Comparison of ENCODE assay signal across 8 cellular contexts in the genomic region with DNA sequence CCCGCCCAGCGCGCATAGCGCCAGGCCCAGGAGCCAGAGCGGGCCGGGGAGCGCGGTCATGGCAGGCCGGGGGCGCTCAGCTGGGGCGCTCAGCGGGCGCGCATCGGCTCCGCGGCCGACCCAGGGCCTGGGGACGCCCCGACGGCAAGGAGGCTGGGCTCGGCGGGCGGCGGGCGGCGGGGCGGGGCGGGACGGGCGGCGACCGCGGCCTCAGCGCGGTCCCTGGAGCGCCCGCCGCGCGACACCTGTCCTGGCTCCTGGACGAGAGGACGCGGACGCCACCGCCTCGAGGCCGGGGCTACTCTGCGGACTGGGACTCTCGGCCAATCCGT. TPM values are rescaled to one million over a fixed set of nuclear protein-coding genes. Genes with fewer than 3 reads are reported as not detected.
DNase-seq lines count a peak whose midpoint lies in the region; ATAC-seq and TF ChIP-seq lines count a peak whose summit lies in the region.

No MANE protein-coding gene starts in this region.

- H3K4me1 ChIP-seq in ascending aorta (peaks cover 0 to 6% of the 10 kb centered on the region in 2 donors), mononuclear cell (ENCODE audit: insufficient read depth, low read length) (peaks cover 9% of the 10 kb centered on the region)

- ATAC-seq in GM21576 (IDR thresholded peaks at IDR 0.05; ENCODE audit: unreplicated experiment) = peak; percentile 8
- ATAC-seq in HG02642 (IDR thresholded peaks at IDR 0.05; ENCODE audit: poor library complexity, unreplicated experiment) = no peak
- ATAC-seq in HG03457 (IDR thresholded peaks at IDR 0.05; ENCODE audit: unreplicated experiment) = no peak

- H3K36me3 ChIP-seq in ascending aorta = no peaks in the 10 kb centered on the region

- H3K27ac ChIP-seq in ascending aorta = no peak overlapping the region

- H3K4me3 ChIP-seq in AG04449 (ENCODE audit: low read depth, low read length) = peak overlapping the region; percentile 33
- peak overlapping the region; percentile 58 to 66 for H3K4me3 ChIP-seq in ascending aorta
- peak overlapping the region; percentile 24 for H3K4me3 ChIP-seq in mononuclear cell (ENCODE audit: low read length)

- POLR2A ChIA-PET in AG04449 (lab: Yijun Ruan, JAX) = no interaction called here

- H3K27me3 ChIP-seq in ascending aorta (peaks cover 10% of the 10 kb centered on the region), mononuclear cell (ENCODE audit: insufficient read depth, low read length) (no peaks in the 10 kb centered on the region)

- CTCF ChIA-PET in AG04449 (lab: Yijun Ruan, JAX) = interaction anchor here (1.7 kb wide), 1 partner anchor 10 kb away, joined by 7 read pairs; no protein-coding TSS in a partner anchor

- intact Hi-C loops in ascending aorta (cut with DNase I) = no loop called here

- DNase-seq in AG04449 (ENCODE audit: low read depth, low spot score) (no peak), ascending aorta (ENCODE audit: low spot score in 2 of 2) (peak in 1 of 2 donors; percentile 39), SHP77 treated with DMSO at 0.1 percent for 48 hours (lab: John Stamatoyannopoulos, UW) (no peak), GM20000 (ENCODE audit: low spot score) (no peak)

- TF ChIP-seq CTCF in AG04449 (IDR thresholded peaks at IDR 0.05; ENCODE audit: insufficient read depth, low read length, missing control alignments) (no peak), ascending aorta (IDR thresholded peaks at IDR 0.05) (no peak), GM20000 (IDR thresholded peaks at IDR 0.05; ENCODE audit: extremely low read depth, missing control alignments) (no peak)

- H3K9me3 ChIP-seq in ascending aorta = no peaks in the 10 kb centered on the region
- H3K9me3 ChIP-seq in mononuclear cell (ENCODE audit: low read depth, low read length) = no peaks in the 10 kb centered on the region

RNA-seq across cellular contexts. Expression of a gene that starts 0.3 kb away (rescaled TPM):
- total RNA-seq in ascending aorta (not detected), mononuclear cell (0.31 TPM)

RNA-seq across cellular contexts. Expression of a gene that starts 17.2 kb away (rescaled TPM):
- total RNA-seq in ascending aorta (not detected), mononuclear cell (0.73 TPM)

RNA-seq across cellular contexts. Expression of a gene that starts 49.7 kb away (rescaled TPM):
- 58.3 TPM for total RNA-seq in ascending aorta
- total RNA-seq in mononuclear cell = 20.7 TPM
